ENCODE assay signal across 17 cellular contexts in genomic region chr3:146504546-146505197, GRCh38. TPM values are rescaled to one million over a fixed set of nuclear protein-coding genes. Genes with fewer than 3 reads are reported as not detected.
DNase-seq lines count a peak whose midpoint lies in the region; ATAC-seq, FAIRE-seq and TF ChIP-seq lines count a peak whose summit lies in the region.
"Had no signal": no experiment of that assay in that cellular context is flagged by ENCODE, and none has a peak within 500 bp of the region (broad histone marks: within the 10 kb centered on the region; RNA-seq: fewer than 3 reads in every experiment).

No MANE protein-coding gene starts in this region.

- no peaks in the 10 kb centered on the region for H3K27me3 ChIP-seq in HUES48 (ENCODE audit: control insufficient read depth, insufficient read depth, low read length)
- H3K27me3 ChIP-seq in breast epithelium, result no peaks in the 10 kb centered on the region
- no peaks in the 10 kb centered on the region for H3K27me3 ChIP-seq in left lung
- H3K27me3 ChIP-seq in SJCRH30, result no peaks in the 10 kb centered on the region
- H3K27me3 ChIP-seq: body of pancreas had no signal

- CTCF ChIA-PET in A549 (lab: Yijun Ruan, JAX), result interaction anchor here (0.9 to 1.2 kb wide), 4 partner anchors 13 to 315 kb away, joined by 3 to 5 read pairs (median 4); no protein-coding TSS in a partner anchor

- intact Hi-C loops in breast epithelium (cut with DNase I; ENCODE audit: low total_unique reads) (no loop called here), left lung (cut with DNase I) (no loop called here)

- no peak overlapping the region for H3K9ac ChIP-seq in HUES48 (ENCODE audit: low read depth, low read length)

- H3K4me3 ChIP-seq in A549, result no peak overlapping the region
- no peak overlapping the region for H3K4me3 ChIP-seq in HUES48 (ENCODE audit: low read depth, low read length)
- H3K4me3 ChIP-seq in breast epithelium, result no peak overlapping the region
- H3K4me3 ChIP-seq in left lung, result no peak overlapping the region
- H3K4me3 ChIP-seq in SJCRH30, result no peak overlapping the region
- H3K4me3 ChIP-seq: body of pancreas had no signal

- TF ChIP-seq EP300 in A549 (IDR thresholded peaks at IDR 0.05), result no peak

- peak overlapping the region; percentile 42; the same call in 1 of the 3 replicates for H3K4me2 ChIP-seq in A549

- peaks cover 52% of the 10 kb centered on the region for H3K4me1 ChIP-seq in A549
- H3K4me1 ChIP-seq in HUES48 (ENCODE audit: control insufficient read depth, insufficient read depth, low read length), result peaks cover 49% of the 10 kb centered on the region
- H3K4me1 ChIP-seq in breast epithelium, result peaks cover 0 to 3% of the 10 kb centered on the region in 2 donors
- H3K4me1 ChIP-seq in left lung, result peaks cover 7 to 40% of the 10 kb centered on the region in 2 donors
- peaks cover 15% of the 10 kb centered on the region; the same call in 1 of the 2 replicates for H3K4me1 ChIP-seq in SJCRH30

- H3K36me3 ChIP-seq in HUES48 (ENCODE audit: control insufficient read depth, insufficient read depth, low read length) (no peaks in the 10 kb centered on the region), breast epithelium (no peaks in the 10 kb centered on the region), left lung (no peaks in the 10 kb centered on the region), SJCRH30 (no peaks in the 10 kb centered on the region)

- no peaks in the 10 kb centered on the region for H3K9me3 ChIP-seq in A549
- H3K9me3 ChIP-seq in HUES48 (ENCODE audit: control insufficient read depth, insufficient read depth, low read length), result no peaks in the 10 kb centered on the region
- H3K9me3 ChIP-seq in breast epithelium, result no peaks in the 10 kb centered on the region
- H3K9me3 ChIP-seq in left lung, result no peaks in the 10 kb centered on the region
- H3K9me3 ChIP-seq in SJCRH30 (replicated peaks), result no peaks in the 10 kb centered on the region; the same call in 1 of the 2 replicates
- H3K9me3 ChIP-seq: body of pancreas had no signal

- H3K27ac ChIP-seq in A549, result peak overlapping the region; percentile 61 to 91
- peak overlapping the region; percentile 95 for H3K27ac ChIP-seq in HUES48 (ENCODE audit: low read depth, low read length)
- H3K27ac ChIP-seq in breast epithelium, result peak overlapping the region; percentile 2 to 65
- H3K27ac ChIP-seq in left lung, result peak overlapping the region; percentile 25 to 34
- no peak overlapping the region for H3K27ac ChIP-seq in SJCRH30

- POLR2A ChIA-PET in A549 (lab: Yijun Ruan, JAX), result interaction anchor here (1.3 to 2.0 kb wide), 2 partner anchors 35 to 39 kb away, joined by 4 to 14 read pairs; partner anchors contain the start of genes PLSCR1 and PLSCR2

- TF ChIP-seq RAD21 in A549 (conservative IDR thresholded peaks at IDR 0.05 in 1 of 2, IDR thresholded peaks at IDR 0.05 in 1 of 2), result no peak

- peak in 1 of 2 experiments; percentile 12 for DNase-seq in A549 (ENCODE audit: low read depth in 1 of 2, low spot score in 1 of 2)
- no peak for DNase-seq in breast epithelium (ENCODE audit: low spot score in 2 of 2)
- DNase-seq in left lung, result no peak
- DNase-seq in NCI-H2196 (lab: John Stamatoyannopoulos, UW; ENCODE audit: unreplicated experiment), result no peak
- no peak for DNase-seq in SJCRH30
- DNase-seq in DMS 273 treated with DMSO at 0.1 percent for 48 hours (lab: John Stamatoyannopoulos, UW), result no peak
- DNase-seq: activated CD4-positive, alpha-beta T cell treated with anti-CD3 and anti-CD28 coated beads, Interleukin-2, amount 50 U/mL, for 4 hours; activated effector memory CD4-positive, alpha-beta T cell treated with Interleukin-2 at 50 U/mL for 16 hours; effector memory CD8-positive, alpha-beta T cell; left ventricle myocardium superior; stimulated activated CD4-positive, alpha-beta T cell treated with anti-CD3 and anti-CD28 coated beads, Interleukin-12 subunit alpha, Interleukin-12 subunit beta, amount 100 ng/mL, for 4 hours; T-helper 1 cell had no signal

- 73% methylated on average over 3 of the region's 3 CpGs for WGBS in A549 (ENCODE audit: missing lambda C conversion rate)

- no peak for TF ChIP-seq CTCF in A549 (IDR thresholded peaks at IDR 0.05)
- no peak for TF ChIP-seq CTCF in breast epithelium (IDR thresholded peaks at IDR 0.05)
- TF ChIP-seq CTCF in left lung (IDR thresholded peaks at IDR 0.05), result no peak

- no peak for FAIRE-seq in A549 (lab: Jason Lieb, UNC)

- TF ChIP-seq POLR2A in A549 (IDR thresholded peaks at IDR 0.05; ENCODE audit: low read length), result no peak
- TF ChIP-seq POLR2A in breast epithelium (IDR thresholded peaks at IDR 0.05), result no peak

- ATAC-seq in A549, result no peak
- ATAC-seq in left lung, result no peak
- ATAC-seq in HG02798 (IDR thresholded peaks at IDR 0.05; ENCODE audit: poor library complexity, unreplicated experiment), result no peak
- ATAC-seq: body of pancreas; effector memory CD8-positive, alpha-beta T cell; left ventricle myocardium superior had no signal

TF ChIP-seq in A549, 52 proteins besides CTCF, POLR2A, EP300 and RAD21:
- TF ChIP-seq KDM5A (IDR thresholded peaks at IDR 0.05) (no peak), ZSCAN20 (CRISPR knock-in tag; IDR thresholded peaks at IDR 0.05) (no peak), CEBPB (IDR thresholded peaks at IDR 0.05) (no peak), PHF8 (IDR thresholded peaks at IDR 0.05; ENCODE audit: borderline replicate concordance, low read depth) (no peak), CBX2 (IDR thresholded peaks at IDR 0.05; ENCODE audit: borderline replicate concordance, low read depth) (no peak), TFCP2L1 (CRISPR knock-in tag; IDR thresholded peaks at IDR 0.05) (no peak), HOXB13 (CRISPR knock-in tag; IDR thresholded peaks at IDR 0.05; ENCODE audit: low read depth) (no peak), BHLHE40 (IDR thresholded peaks at IDR 0.05; ENCODE audit: low read depth, low read length) (no peak), POLR2AphosphoS2 (conservative IDR thresholded peaks at IDR 0.05; ENCODE audit: low read length) (no peak), EHMT2 (IDR thresholded peaks at IDR 0.05; ENCODE audit: low read depth) (no peak), EHF (CRISPR knock-in tag; IDR thresholded peaks at IDR 0.05) (no peak), RCOR1 (IDR thresholded peaks at IDR 0.05; ENCODE audit: low read depth, low read length) (no peak), FOXS1 (CRISPR knock-in tag; IDR thresholded peaks at IDR 0.05) (no peak), RARB (CRISPR knock-in tag; IDR thresholded peaks at IDR 0.05) (no peak), KDM1A (IDR thresholded peaks at IDR 0.05; ENCODE audit: low read depth) (no peak)

RNA-seq across cellular contexts. Expression of gene PLSCR2, which starts 35.3 kb away (rescaled TPM):
- polyA plus RNA-seq in A549 (2011; rRNA removed) (0.10 TPM in 1 of 2 replicates, not detected in the other), A549 (2017; fragmentation: RNase III; extraction: RNeasy Plus Mini Kit Qiagen cat#74134 plus additional on column Dnase treatment) (not detected in 3 replicates)
- 0.03 TPM in 1 of 2 replicates, not detected in the other for polyA plus RNA-seq in A549 (2012; cell fraction: cytosol; rRNA removed)
- not detected in 2 replicates for polyA plus RNA-seq in A549 (2012; cell fraction: nucleus; rRNA removed)
- 0.73 TPM in 1 of 2 replicates, not detected in the other for polyA minus RNA-seq in A549 (2011; rRNA and poly(A)+ RNA removed)
- total RNA-seq in breast epithelium (1 to 10 TPM in 1 of 3 donors, under 1 TPM in 1, not detected in 1; 0.73 to 2.0 TPM), left lung (1 to 10 TPM in 1 of 2 donors, under 1 TPM in 1; 0.73 to 1.2 TPM)
- not detected in 2 replicates for total RNA-seq in SJCRH30 (2014; rRNA removed; shearing (Covaris generic))
- total RNA-seq: body of pancreas, glomerular endothelial cell, left ventricle myocardium superior had no signal
- polyA plus RNA-seq: AG04450 had no signal

RNA-seq across cellular contexts. Expression of gene PLSCR1, which starts 39.7 kb away (rescaled TPM):
- polyA plus RNA-seq in A549 (2011; rRNA removed), result 41.5 and 54.4 TPM in 2 replicates
- polyA plus RNA-seq in A549 (2012; cell fraction: cytosol; rRNA removed), result 29.4 and 33.0 TPM in 2 replicates
- 24.5 and 29.3 TPM in 2 replicates for polyA plus RNA-seq in A549 (2012; cell fraction: nucleus; rRNA removed)
- 35.6 to 43.9 TPM (median 37.1 TPM) in 3 replicates for polyA plus RNA-seq in A549 (2017; fragmentation: RNase III; extraction: RNeasy Plus Mini Kit Qiagen cat#74134 plus additional on column Dnase treatment)
- 34.1 and 48.1 TPM in 2 replicates for polyA minus RNA-seq in A549 (2011; rRNA and poly(A)+ RNA removed)
- total RNA-seq in breast epithelium, result 100 to 1,000 TPM in 2 of 3 donors, 10 to 100 TPM in 1; 81.8 to 149 (median 148) TPM
- total RNA-seq in left lung, result 100 to 1,000 TPM in 1 of 2 donors, 10 to 100 TPM in 1; 92.9 to 126 TPM
- 27.8 and 31.7 TPM in 2 replicates for total RNA-seq in SJCRH30 (2014; rRNA removed; shearing (Covaris generic))
